Comparison of ENCODE assay signal across 24 cellular contexts in the genomic region with DNA sequence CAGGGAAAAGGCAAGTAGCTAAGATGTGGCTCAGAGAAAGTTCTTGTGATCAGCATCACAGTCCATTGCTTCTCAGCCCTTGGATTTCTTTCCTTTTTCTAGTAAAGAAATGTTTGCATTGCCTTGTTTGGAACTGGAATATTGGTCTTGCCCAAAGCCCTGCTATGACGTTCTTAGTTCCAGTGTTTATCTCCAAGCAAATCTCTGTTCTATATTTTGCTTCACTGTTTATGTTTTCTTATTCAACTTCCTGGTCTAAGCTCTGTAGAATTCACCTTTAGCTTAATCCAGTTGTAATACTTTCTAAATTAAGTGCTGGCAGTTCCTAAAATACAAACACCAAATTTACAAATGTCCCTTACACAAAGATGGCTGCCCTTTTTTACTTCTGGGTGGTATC.
DNase-seq lines count a peak whose midpoint lies in the region; ATAC-seq and TF ChIP-seq lines count a peak whose summit lies in the region.
"Had no signal": no experiment of that assay in that cellular context is flagged by ENCODE, and none has a peak within 500 bp of the region (broad histone marks: within the 10 kb centered on the region; RNA-seq: fewer than 3 reads in every experiment).

No MANE protein-coding gene starts in this region.

- H3K4me2 ChIP-seq in Loucy (ENCODE audit: low read depth, low read length, poor library complexity, severe bottlenecking) (no peak overlapping the region), fibroblast of lung (ENCODE audit: extremely low read depth, insufficient read depth, low read length) (no peak overlapping the region)
- H3K4me2 ChIP-seq: smooth muscle cell had no signal

- H3K4me3 ChIP-seq in Loucy (ENCODE audit: low read length, poor library complexity, severe bottlenecking) (no peak overlapping the region), fibroblast of lung (replicated peaks in 1 of 4; ENCODE audit: control extremely low read depth in 1 of 4, insufficient read depth in 1 of 4, low read depth in 3 of 4, low read length in 4 of 4) (no peak overlapping the region), gastrocnemius medialis (no peak overlapping the region)
- H3K4me3 ChIP-seq in effector memory CD4-positive, alpha-beta T cell (ENCODE audit: insufficient read depth, low read depth, low read length, poor library complexity, severe bottlenecking): no peak overlapping the region
- H3K4me3 ChIP-seq: esophagus muscularis mucosa, GM12878, smooth muscle cell, upper lobe of right lung had no signal

- intact Hi-C loops in gastrocnemius medialis (cut with DNase I; ENCODE audit: low total_unique reads): no loop called here

- no peaks in the 10 kb centered on the region for H3F3A ChIP-seq in Loucy (ENCODE audit: low read depth)

- H3K4me1 ChIP-seq in Loucy (ENCODE audit: insufficient read depth, low read length, poor library complexity, severe bottlenecking) (no peaks in the 10 kb centered on the region), fibroblast of lung (ENCODE audit: control insufficient read depth, extremely low read depth, insufficient read depth, low read length) (peaks cover 6% of the 10 kb centered on the region), gastrocnemius medialis (no peaks in the 10 kb centered on the region)
- H3K4me1 ChIP-seq in effector memory CD4-positive, alpha-beta T cell (ENCODE audit: control insufficient read depth, insufficient read depth, low read length, poor library complexity, severe bottlenecking): no peaks in the 10 kb centered on the region
- H3K4me1 ChIP-seq: upper lobe of right lung had no signal

- H3K27me3 ChIP-seq in Loucy (ENCODE audit: insufficient read depth, low read length, poor library complexity, severe bottlenecking): no peaks in the 10 kb centered on the region
- H3K27me3 ChIP-seq in fibroblast of lung (ENCODE audit: control insufficient read depth, insufficient read depth, low read length): no peaks in the 10 kb centered on the region
- H3K27me3 ChIP-seq in gastrocnemius medialis: no peaks in the 10 kb centered on the region
- no peaks in the 10 kb centered on the region for H3K27me3 ChIP-seq in effector memory CD4-positive, alpha-beta T cell (replicated peaks; ENCODE audit: control insufficient read depth, insufficient read depth, low read length, poor library complexity, severe bottlenecking)
- H3K27me3 ChIP-seq: esophagus muscularis mucosa, upper lobe of right lung had no signal

- in situ Hi-C loops in gastrocnemius medialis (cut with MboI; ENCODE audit: low sequenced_read_pairs in 4 of 4): no loop called here

- TF ChIP-seq CTCF in Loucy (conservative IDR thresholded peaks at IDR 0.05; ENCODE audit: low read length): no peak
- no peak for TF ChIP-seq CTCF in fibroblast of lung (conservative IDR thresholded peaks at IDR 0.05 in 1 of 2, IDR thresholded peaks at IDR 0.05 in 1 of 2; ENCODE audit: low read depth in 1 of 2, low read length in 2 of 2)
- no peak for TF ChIP-seq CTCF in gastrocnemius medialis (IDR thresholded peaks at IDR 0.05 in 4 of 5, conservative IDR thresholded peaks at IDR 0.05 in 1 of 5)

- DNase-seq in fibroblast of lung (ENCODE audit: low read depth in 2 of 2): peak in 1 of 2 donors; percentile 56
- DNase-seq in gastrocnemius medialis: no peak
- DNase-seq in effector memory CD4-positive, alpha-beta T cell: no peak
- DNase-seq in NCI-H1105 (lab: John Stamatoyannopoulos, UW): no peak
- DNase-seq: activated B cell treated with CpG ODN at 0.5 μM for 24 hours; activated CD8-positive, alpha-beta memory T cell treated with anti-CD3 and anti-CD28 coated beads, Interleukin-2, amount 10 ng/mL, durations not matched to agents 7 days and 5 days; activated naive CD4-positive, alpha-beta T cell treated with anti-CD3 and anti-CD28 coated beads for 36 hours; CD4-positive, alpha-beta T cell; cortex of kidney; islet precursor cell; left ventricle myocardium superior; naive thymus-derived CD4-positive, alpha-beta T cell; NCI-H1092 treated with DMSO at 0.1 percent for 48 hours; NCI-H187 treated with DMSO at 0.1 percent for 48 hours; NCI-H69; stimulated activated CD4-positive, alpha-beta T cell treated with anti-CD3 and anti-CD28 coated beads, Interleukin-1b, Interleukin-23, amount 100 ng/mL, for 48 hours; T-helper 1 cell; upper lobe of right lung had no signal

- H2AFZ ChIP-seq in Loucy (ENCODE audit: low read length): peak overlapping the region; percentile 45; the same call in 1 of the 2 replicates
- peak overlapping the region; percentile 47 for H2AFZ ChIP-seq in fibroblast of lung (ENCODE audit: low read length)

- H3K79me2 ChIP-seq in Loucy (ENCODE audit: insufficient read depth, low read length) (no peaks in the 10 kb centered on the region), fibroblast of lung (ENCODE audit: control insufficient read depth, insufficient read depth, low read length) (no peaks in the 10 kb centered on the region)

- H3K36me3 ChIP-seq in Loucy (ENCODE audit: insufficient read depth, low read length) (no peaks in the 10 kb centered on the region), fibroblast of lung (ENCODE audit: control insufficient read depth, insufficient read depth, low read length) (no peaks in the 10 kb centered on the region), gastrocnemius medialis (no peaks in the 10 kb centered on the region)
- no peaks in the 10 kb centered on the region for H3K36me3 ChIP-seq in effector memory CD4-positive, alpha-beta T cell (ENCODE audit: control insufficient read depth, insufficient read depth, low read length)
- H3K36me3 ChIP-seq: esophagus muscularis mucosa, upper lobe of right lung had no signal

- no peak for TF ChIP-seq POLR2A in gastrocnemius medialis (IDR thresholded peaks at IDR 0.05)

- no peak for ATAC-seq in gastrocnemius medialis
- ATAC-seq in HG03097 (IDR thresholded peaks at IDR 0.05; ENCODE audit: low FRiP score, unreplicated experiment): no peak
- ATAC-seq in HG03565 (IDR thresholded peaks at IDR 0.05; ENCODE audit: unreplicated experiment): no peak
- ATAC-seq: activated CD8-positive, alpha-beta memory T cell treated with anti-CD3 and anti-CD28 coated beads, Interleukin-2, amount 10 ng/mL, durations not matched to agents 7 days and 5 days; GM12878; left ventricle myocardium superior; naive thymus-derived CD4-positive, alpha-beta T cell; upper lobe of right lung had no signal

- H3K9me2 ChIP-seq in Loucy (replicated peaks; ENCODE audit: low read depth, low read length): no peaks in the 10 kb centered on the region

- H3K9ac ChIP-seq in Loucy (ENCODE audit: low read depth, low read length, poor library complexity, severe bottlenecking): no peak overlapping the region
- no peak overlapping the region for H3K9ac ChIP-seq in fibroblast of lung (ENCODE audit: insufficient read depth, low read length)

- no peaks in the 10 kb centered on the region for H4K20me1 ChIP-seq in Loucy (ENCODE audit: insufficient read depth, low read length, poor library complexity, severe bottlenecking)
- H4K20me1 ChIP-seq in fibroblast of lung (ENCODE audit: control insufficient read depth, extremely low read depth, insufficient read depth, low read length): no peaks in the 10 kb centered on the region

- no peaks in the 10 kb centered on the region for H3K9me3 ChIP-seq in Loucy (ENCODE audit: insufficient read depth, low read depth, low read length)
- H3K9me3 ChIP-seq in fibroblast of lung (ENCODE audit: control insufficient read depth, insufficient read depth, low read depth, low read length): no peaks in the 10 kb centered on the region
- no peaks in the 10 kb centered on the region for H3K9me3 ChIP-seq in gastrocnemius medialis
- H3K9me3 ChIP-seq in effector memory CD4-positive, alpha-beta T cell (ENCODE audit: control insufficient read depth, low read length): no peaks in the 10 kb centered on the region
- H3K9me3 ChIP-seq: esophagus muscularis mucosa, upper lobe of right lung had no signal

- H3K27ac ChIP-seq in fibroblast of lung (ENCODE audit: insufficient read depth, low read length) (peak overlapping the region; percentile 6), gastrocnemius medialis (peak overlapping the region in 3 of 4 donors; percentile 8 to 38 (median 23))
- H3K27ac ChIP-seq in effector memory CD4-positive, alpha-beta T cell (ENCODE audit: insufficient read depth, low read length, poor library complexity, severe bottlenecking): no peak overlapping the region
